Comparison of ENCODE assay signal across 8 cellular contexts in the genomic region with DNA sequence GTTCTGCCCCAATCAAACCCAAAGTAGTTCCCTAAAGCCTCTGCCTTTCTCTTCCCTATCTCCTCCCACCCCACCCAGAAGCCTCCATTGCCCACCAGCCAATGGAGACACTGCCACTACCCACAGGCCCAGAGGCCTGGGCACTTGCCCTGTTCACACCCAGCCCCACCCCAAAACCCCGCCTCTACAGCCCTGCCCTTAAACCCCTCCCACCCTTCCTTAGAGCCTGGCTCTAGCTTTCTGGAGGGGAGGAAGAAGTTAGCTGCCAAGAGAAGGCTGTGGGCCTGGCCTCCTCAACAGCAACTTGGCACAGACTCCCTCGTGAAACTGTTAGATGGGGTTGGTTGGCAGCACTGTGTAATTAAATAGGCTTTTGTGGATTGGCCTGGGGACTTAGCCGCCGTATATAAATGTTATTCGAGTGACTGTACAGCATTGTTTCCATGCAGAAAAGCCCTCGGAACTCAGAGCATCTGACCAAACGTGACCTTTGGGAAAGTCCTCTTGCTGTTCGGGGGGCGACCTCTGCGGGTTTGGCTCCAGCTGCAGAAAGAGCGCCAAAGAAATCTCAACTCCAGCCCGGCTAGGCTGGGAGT. TPM values are rescaled to one million over a fixed set of nuclear protein-coding genes. Genes with fewer than 3 reads are reported as not detected.
DNase-seq lines count a peak whose midpoint lies in the region; ATAC-seq, FAIRE-seq and TF ChIP-seq lines count a peak whose summit lies in the region.

No MANE protein-coding gene starts in this region.

- no peaks in the 10 kb centered on the region for H3K36me3 ChIP-seq in pancreas

- no peaks in the 10 kb centered on the region for H3K9me3 ChIP-seq in AG04450 (ENCODE audit: control insufficient read depth, insufficient read depth, low read length)
- no peaks in the 10 kb centered on the region for H3K9me3 ChIP-seq in T-helper 17 cell (ENCODE audit: control insufficient read depth, low read length, poor library complexity, severe bottlenecking)
- no peaks in the 10 kb centered on the region for H3K9me3 ChIP-seq in pancreas

- TF ChIP-seq CTCF in AG04450 (IDR thresholded peaks at IDR 0.05; ENCODE audit: low read depth, low read length) (no peak), pancreas (IDR thresholded peaks at IDR 0.05) (no peak)

- WGBS in pancreas, 2 donors: 38 to 45% methylated on average over 12 of the region's 12 CpGs

- ATAC-seq in T-helper 17 cell (no peak), pancreas (peak in 3 of 4 donors; percentile 34 to 52 (median 44)), HG03439 (IDR thresholded peaks at IDR 0.05; ENCODE audit: unreplicated experiment) (no peak), GM21390 (IDR thresholded peaks at IDR 0.05; ENCODE audit: unreplicated experiment) (no peak), HG02642 (IDR thresholded peaks at IDR 0.05; ENCODE audit: poor library complexity, unreplicated experiment) (no peak)

- H3K27ac Mint-ChIP-seq in T-helper 17 cell: no peak overlapping the region

- FAIRE-seq in pancreas (lab: Jason Lieb, UNC): peak; percentile 61

- H3K27ac ChIP-seq in AG04450 (ENCODE audit: low read depth, low read length): no peak overlapping the region
- no peak overlapping the region for H3K27ac ChIP-seq in pancreas

- H3K4me1 Mint-ChIP-seq in T-helper 17 cell: peaks cover 12% of the 10 kb centered on the region

- H3K27me3 ChIP-seq in AG04450 (ENCODE audit: control insufficient read depth, insufficient read depth, low read length) (peaks cover 10% of the 10 kb centered on the region), pancreas (no peaks in the 10 kb centered on the region)

- DNase-seq in AG04450 (ENCODE audit: low read depth, low spot score) (peak; percentile 44), HCEC 1CT (peak; percentile 64), T-helper 17 cell (no peak), fibroblast of peridontal ligament (ENCODE audit: extremely low read depth) (peak; percentile 97), pancreas (no peak)

- peak overlapping the region; percentile 92 for H3K4me3 Mint-ChIP-seq in T-helper 17 cell

- intact Hi-C loops in pancreas (cut with DNase I): loop anchor here in 2 of 3 donors (5.0 to 10.0 kb wide), 2 partner anchors 74 to 86 kb away; no protein-coding TSS in a partner anchor

- H3K36me3 Mint-ChIP-seq in T-helper 17 cell (ENCODE audit: low read depth): no peaks in the 10 kb centered on the region

- H3K4me1 ChIP-seq in pancreas: no peaks in the 10 kb centered on the region

- POLR2A ChIA-PET in AG04450 (lab: Yijun Ruan, JAX): no interaction called here

- peaks cover 23% of the 10 kb centered on the region for H3K27me3 Mint-ChIP-seq in T-helper 17 cell

- H3K4me3 ChIP-seq in AG04450 (ENCODE audit: low read depth, low read length) (no peak overlapping the region), pancreas (no peak overlapping the region)

- CTCF ChIA-PET in AG04450 (lab: Charles Lee): interaction anchor here (0.7 to 4.3 kb wide), 8 partner anchors 11 to 176 kb away, joined by 3 to 19 read pairs (median 3); no protein-coding TSS in a partner anchor

RNA-seq across cellular contexts. Expression of gene COL11A2, which starts 31.4 kb away (rescaled TPM):
- polyA plus RNA-seq in AG04450 (2011; rRNA removed) (0.26 and 0.37 TPM in 2 replicates), pancreas (1 to 10 TPM; 2.9 to 3.1 TPM)
- polyA minus RNA-seq in AG04450 (2011; rRNA and poly(A)+ RNA removed): 0.04 and 0.18 TPM in 2 replicates
- total RNA-seq in T-helper 17 cell (under 1 TPM; 0.52 to 0.89 TPM), pancreas (under 1 TPM; 0.15 to 0.75 (median 0.36) TPM)

RNA-seq across cellular contexts. Expression of gene RXRB, which starts 39.6 kb away (rescaled TPM):
- polyA plus RNA-seq in AG04450 (2011; rRNA removed) (38.5 and 44.1 TPM in 2 replicates), pancreas (10 to 100 TPM; 48.8 to 68.3 TPM)
- 42.7 and 51.4 TPM in 2 replicates for polyA minus RNA-seq in AG04450 (2011; rRNA and poly(A)+ RNA removed)
- total RNA-seq in T-helper 17 cell (10 to 100 TPM; 51.0 to 64.4 TPM), pancreas (10 to 100 TPM; 20.1 to 30.9 (median 21.9) TPM)

RNA-seq across cellular contexts. Expression of gene SLC39A7, which starts 39.8 kb away (rescaled TPM):
- polyA plus RNA-seq in AG04450 (2011; rRNA removed): 129 and 150 TPM in 2 replicates
- 87.7 and 101 TPM in 2 replicates for polyA minus RNA-seq in AG04450 (2011; rRNA and poly(A)+ RNA removed)
- 10 to 100 TPM; 22.4 to 25.8 TPM for total RNA-seq in T-helper 17 cell
- 10 to 100 TPM; 41.6 to 87.5 (median 64.5) TPM for total RNA-seq in pancreas
- 100 to 1,000 TPM in 1 of 2 donors, 10 to 100 TPM in 1; 53.9 to 111 TPM for polyA plus RNA-seq in pancreas

RNA-seq across cellular contexts. Expression of gene HSD17B8, which starts 43.6 kb away (rescaled TPM):
- 4.9 and 5.7 TPM in 2 replicates for polyA plus RNA-seq in AG04450 (2011; rRNA removed)
- polyA minus RNA-seq in AG04450 (2011; rRNA and poly(A)+ RNA removed): 3.2 and 3.8 TPM in 2 replicates
- 10 to 100 TPM in 1 of 2 donors, 1 to 10 TPM in 1; 7.6 to 11.9 TPM for total RNA-seq in T-helper 17 cell
- total RNA-seq in pancreas: 10 to 100 TPM; 20.9 to 47.3 (median 31.4) TPM
- polyA plus RNA-seq in pancreas: 10 to 100 TPM; 36.2 to 47.4 TPM

RNA-seq across cellular contexts. Expression of gene RING1, which starts 47.5 kb away (rescaled TPM):
- 23.8 and 26.8 TPM in 2 replicates for polyA plus RNA-seq in AG04450 (2011; rRNA removed)
- polyA minus RNA-seq in AG04450 (2011; rRNA and poly(A)+ RNA removed): 20.3 and 29.5 TPM in 2 replicates
- total RNA-seq in T-helper 17 cell: 10 to 100 TPM; 27.9 to 28.2 TPM
- total RNA-seq in pancreas: 10 to 100 TPM; 15.0 to 28.0 (median 20.1) TPM
- polyA plus RNA-seq in pancreas: 10 to 100 TPM; 47.4 to 57.6 TPM

Comparison
In these comparisons a context has a peak if more than half of its experiments do, and no peak if none do; other contexts are left out.
1. DNase-seq: peak in AG04450 (single experiment), HCEC 1CT (single experiment) and fibroblast of peridontal ligament (single experiment); none in T-helper 17 cell (0 of 3) and pancreas (0 of 6).
2. ATAC-seq: peak in pancreas (3 of 4); none in T-helper 17 cell (single experiment), HG03439 (single experiment), GM21390 (single experiment) and HG02642 (single experiment).